In the genomic region with DNA sequence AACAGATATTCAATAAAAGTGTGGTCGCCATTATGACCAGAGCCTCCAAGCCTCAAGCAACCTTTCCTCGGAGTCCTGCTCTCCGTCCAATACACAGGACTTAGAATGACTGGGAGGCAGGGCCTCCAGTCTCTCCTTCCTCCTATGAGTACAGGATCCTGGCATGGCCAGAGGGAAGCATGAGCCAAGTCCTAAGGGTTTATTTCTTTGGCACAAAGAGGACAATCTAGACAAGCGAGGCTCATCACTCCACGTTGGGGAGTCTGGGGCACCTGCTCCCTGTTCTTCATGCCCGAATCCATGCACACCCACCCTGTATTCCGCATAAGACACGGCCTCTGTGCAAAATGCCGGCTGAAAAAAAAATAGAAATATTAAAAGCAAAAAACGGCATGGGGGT, we compare ENCODE assay signal across 17 cellular contexts. TPM values are rescaled to one million over a fixed set of nuclear protein-coding genes. Genes with fewer than 3 reads are reported as not detected.
DNase-seq lines count a peak whose midpoint lies in the region; ATAC-seq and TF ChIP-seq lines count a peak whose summit lies in the region.
"Had no signal": no experiment of that assay in that cellular context is flagged by ENCODE, and none has a peak within 500 bp of the region (broad histone marks: within the 10 kb centered on the region; RNA-seq: fewer than 3 reads in every experiment).

No MANE protein-coding gene starts in this region.

- POLR2A ChIA-PET in PC-3 (lab: Charles Lee; ENCODE audit: unreplicated experiment): no interaction called here

- peaks cover 8% of the 10 kb centered on the region for H3K4me1 Mint-ChIP-seq in activated naive CD4-positive, alpha-beta T cell treated with anti-CD3 and anti-CD28 coated beads, Interleukin-2, amount 10 ng/mL, durations not matched to agents 7 days and 5 days
- H3K4me1 Mint-ChIP-seq in endothelial cell (ENCODE audit: unreplicated experiment): peaks cover 4% of the 10 kb centered on the region

- no peaks in the 10 kb centered on the region for H4K20me1 ChIP-seq in PC-3 (ENCODE audit: low read length)

- H3F3A ChIP-seq in PC-3 (ENCODE audit: low read length, unreplicated experiment): no peaks in the 10 kb centered on the region

- 77 to 84% methylated on average over 8 to 10 of the region's 10 CpGs for WGBS in transverse colon (ENCODE audit: low coverage in 1 of 2), 2 donors

- no peaks in the 10 kb centered on the region; the same call in 1 of the 2 replicates for H3K36me3 ChIP-seq in PC-3 (ENCODE audit: low read depth, low read length)
- peaks cover 0 to 23% of the 10 kb centered on the region in 2 donors for H3K36me3 ChIP-seq in gastrocnemius medialis
- no peaks in the 10 kb centered on the region for H3K36me3 ChIP-seq in transverse colon
- H3K36me3 ChIP-seq: neutrophil had no signal

- H3K36me3 Mint-ChIP-seq in activated naive CD4-positive, alpha-beta T cell treated with anti-CD3 and anti-CD28 coated beads, Interleukin-2, amount 10 ng/mL, durations not matched to agents 7 days and 5 days: peaks cover 8% of the 10 kb centered on the region
- H3K36me3 Mint-ChIP-seq in endothelial cell (ENCODE audit: low read depth, unreplicated experiment): peaks cover 11% of the 10 kb centered on the region

- H3K4me3 ChIP-seq in PC-3 (ENCODE audit: low read length) (peak overlapping the region; percentile 91; the same call in 1 of the 2 replicates), gastrocnemius medialis (no peak overlapping the region), transverse colon (no peak overlapping the region)

- no TSS peak for BruUV-seq in PC-3 (replicated peaks; lab: Mats Ljungman, UMichigan)

- no peak overlapping the region for H2AFZ ChIP-seq in PC-3 (ENCODE audit: low read length)

- H3K9me3 ChIP-seq in PC-3 (ENCODE audit: low read length): no peaks in the 10 kb centered on the region
- no peaks in the 10 kb centered on the region for H3K9me3 ChIP-seq in gastrocnemius medialis
- no peaks in the 10 kb centered on the region for H3K9me3 ChIP-seq in transverse colon
- H3K9me3 ChIP-seq: neutrophil had no signal

- CTCF ChIA-PET in activated naive CD4-positive, alpha-beta T cell treated with anti-CD3 and anti-CD28 coated beads, Interleukin-2, amount 10 ng/mL, durations not matched to agents 7 days and 5 days (lab: Charles Lee): interaction anchor here (1.6 to 5.4 kb wide), 3 partner anchors 10 to 19 kb away, joined by 4 to 62 read pairs (median 12); partner anchors contain the start of gene CRELD1
- CTCF ChIA-PET in PC-3 (lab: Charles Lee): interaction anchor here (1.4 kb wide), 2 partner anchors 10 to 32 kb away, joined by 5 to 10 read pairs; no protein-coding TSS in a partner anchor

- TF ChIP-seq CTCF in PC-3 (conservative IDR thresholded peaks at IDR 0.05; ENCODE audit: low read depth, low read length) (no peak), endothelial cell (IDR thresholded peaks at IDR 0.05; ENCODE audit: unreplicated experiment) (no peak), gastrocnemius medialis (IDR thresholded peaks at IDR 0.05 in 4 of 5, conservative IDR thresholded peaks at IDR 0.05 in 1 of 5) (no peak), transverse colon (IDR thresholded peaks at IDR 0.05) (no peak)

- H3K27ac ChIP-seq in PC-3 (ENCODE audit: low read length): no peak overlapping the region
- H3K27ac ChIP-seq in gastrocnemius medialis: peak overlapping the region in 3 of 4 donors; percentile 16 to 92 (median 80)
- peak overlapping the region in 1 of 4 donors; percentile 89 for H3K27ac ChIP-seq in transverse colon
- H3K27ac ChIP-seq: neutrophil had no signal

- ATAC-seq in PC-3 (no peak), gastrocnemius medialis (no peak)

- no peaks in the 10 kb centered on the region for H3K9me2 ChIP-seq in PC-3 (replicated peaks; ENCODE audit: low read length)

- H3K4me1 ChIP-seq in PC-3 (ENCODE audit: insufficient read depth, low read length) (peaks cover 26% of the 10 kb centered on the region), gastrocnemius medialis (peaks cover 7 to 16% of the 10 kb centered on the region in 2 donors), transverse colon (peaks cover 3 to 22% (median 13%) of the 10 kb centered on the region in 4 donors)

- peak overlapping the region; percentile 64 for H3K27ac Mint-ChIP-seq in activated naive CD4-positive, alpha-beta T cell treated with anti-CD3 and anti-CD28 coated beads, Interleukin-2, amount 10 ng/mL, durations not matched to agents 7 days and 5 days
- peak overlapping the region; percentile 42 for H3K27ac Mint-ChIP-seq in endothelial cell (ENCODE audit: unreplicated experiment)

- H3K27me3 ChIP-seq in PC-3 (ENCODE audit: low read length) (no peaks in the 10 kb centered on the region), gastrocnemius medialis (no peaks in the 10 kb centered on the region), transverse colon (no peaks in the 10 kb centered on the region)
- H3K27me3 ChIP-seq: dorsolateral prefrontal cortex, neutrophil had no signal

- no peaks in the 10 kb centered on the region for H3K9me3 Mint-ChIP-seq in activated naive CD4-positive, alpha-beta T cell treated with anti-CD3 and anti-CD28 coated beads, Interleukin-2, amount 10 ng/mL, durations not matched to agents 7 days and 5 days
- no peaks in the 10 kb centered on the region for H3K9me3 Mint-ChIP-seq in endothelial cell (ENCODE audit: unreplicated experiment)

- intact Hi-C loops in PC-3 (cut with micrococcal nuclease): loop anchor here (5.0 kb wide), 1 partner anchor 82 kb away; the partner anchor contains the start of gene FANCD2
- intact Hi-C loops in gastrocnemius medialis (cut with DNase I; ENCODE audit: low total_unique reads): loop anchor here (5.0 kb wide), 1 partner anchor 82 kb away; the partner anchor contains the start of gene FANCD2
- intact Hi-C loops in transverse colon (cut with DNase I; ENCODE audit: low total_unique reads): loop anchor here (10.0 kb wide), 1 partner anchor 79 kb away; the partner anchor contains the start of gene FANCD2

- peaks cover 21% of the 10 kb centered on the region for H3K79me2 ChIP-seq in PC-3 (ENCODE audit: low read length)

- no peak overlapping the region for H3K9ac ChIP-seq in PC-3 (ENCODE audit: low read length)

- TF ChIP-seq EP300 in transverse colon (IDR thresholded peaks at IDR 0.05; ENCODE audit: low read depth): no peak

- no peaks in the 10 kb centered on the region for H3K27me3 Mint-ChIP-seq in activated naive CD4-positive, alpha-beta T cell treated with anti-CD3 and anti-CD28 coated beads, Interleukin-2, amount 10 ng/mL, durations not matched to agents 7 days and 5 days
- H3K27me3 Mint-ChIP-seq in endothelial cell (ENCODE audit: unreplicated experiment): peaks cover 19% of the 10 kb centered on the region

- H3K4me2 ChIP-seq in PC-3 (ENCODE audit: low read length): peak overlapping the region; percentile 98

- peak overlapping the region; percentile 37 for H3K4me3 Mint-ChIP-seq in activated naive CD4-positive, alpha-beta T cell treated with anti-CD3 and anti-CD28 coated beads, Interleukin-2, amount 10 ng/mL, durations not matched to agents 7 days and 5 days
- no peak overlapping the region for H3K4me3 Mint-ChIP-seq in endothelial cell (ENCODE audit: unreplicated experiment)

- TF ChIP-seq POLR2A in gastrocnemius medialis (IDR thresholded peaks at IDR 0.05): no peak
- TF ChIP-seq POLR2A in transverse colon (IDR thresholded peaks at IDR 0.05): no peak

- in situ Hi-C loops in gastrocnemius medialis (cut with MboI; ENCODE audit: low sequenced_read_pairs in 4 of 4) (no loop called here), transverse colon (cut with MboI; ENCODE audit: low pct_ligation_motif_present in 1 of 4, low pct_unique_long_range_greater_than_20kb in 1 of 4, low sequenced_read_pairs in 3 of 4) (no loop called here)

- no peak for DNase-seq in activated naive CD4-positive, alpha-beta T cell treated with anti-CD3 and anti-CD28 coated beads, Interleukin-2, amount 10 ng/mL, durations not matched to agents 7 days and 5 days
- no peak for DNase-seq in activated naive CD4-positive, alpha-beta T cell (lab: John Stamatoyannopoulos, UW)
- DNase-seq in PC-3 (no peak), endothelial cell (ENCODE audit: low spot score) (no peak), gastrocnemius medialis (no peak), transverse colon (no peak), NCI-H345 treated with DMSO at 0.1 percent for 48 hours (lab: John Stamatoyannopoulos, UW; ENCODE audit: unreplicated experiment) (no peak), D341Med (ENCODE audit: low spot score) (no peak)
- DNase-seq: AML-193; dorsolateral prefrontal cortex; EL; KG1; NCI-H2029; stimulated activated CD4-positive, alpha-beta T cell treated with anti-CD3 and anti-CD28 coated beads, Interleukin-15, amount 100 ng/mL, for 24 hours; stimulated activated CD8-positive, alpha-beta memory T cell treated with anti-CD3 and anti-CD28 coated beads, Interleukin-4, amount 100 ng/mL, for 48 hours; SW 1271 had no signal

RNA-seq across cellular contexts. Expression of gene PRRT3, which starts 6.8 kb away (rescaled TPM):
- total RNA-seq in PC-3 (2014; rRNA removed) (4.4 and 5.0 TPM in 2 replicates), endothelial cell (ENCODE audit: unreplicated experiment) (1.9 TPM), gastrocnemius medialis (1 to 10 TPM in 3 of 4 donors, under 1 TPM in 1; 0.92 to 7.4 (median 2.5) TPM), transverse colon (1 to 10 TPM in 3 of 4 donors, under 1 TPM in 1; 0.20 to 3.0 (median 1.6) TPM)

RNA-seq across cellular contexts. Expression of gene CRELD1, which starts 11.7 kb away (rescaled TPM):
- total RNA-seq in PC-3 (2014; rRNA removed): 22.0 and 28.3 TPM in 2 replicates
- total RNA-seq in endothelial cell (ENCODE audit: unreplicated experiment): 30.7 TPM
- total RNA-seq in gastrocnemius medialis: 10 to 100 TPM; 31.6 to 42.3 (median 37.1) TPM
- total RNA-seq in transverse colon: 10 to 100 TPM in 3 of 4 donors, 1 to 10 TPM in 1; 7.1 to 36.8 (median 18.9) TPM

RNA-seq across cellular contexts. Expression of gene IL17RC, which starts 28.5 kb away (rescaled TPM):
- total RNA-seq in PC-3 (2014; rRNA removed) (116 and 138 TPM in 2 replicates), endothelial cell (ENCODE audit: unreplicated experiment) (17.5 TPM), gastrocnemius medialis (10 to 100 TPM; 14.8 to 67.3 (median 47.2) TPM), transverse colon (10 to 100 TPM; 61.1 to 74.4 (median 67.1) TPM)

RNA-seq across cellular contexts. Expression of gene EMC3, which starts 41.3 kb away (rescaled TPM):
- 55.8 and 77.1 TPM in 2 replicates for total RNA-seq in PC-3 (2014; rRNA removed)
- total RNA-seq in endothelial cell (ENCODE audit: unreplicated experiment): 45.4 TPM
- total RNA-seq in gastrocnemius medialis: 100 to 1,000 TPM; 147 to 329 (median 204) TPM
- 10 to 100 TPM in 3 of 4 donors, 1 to 10 TPM in 1; 9.7 to 39.2 (median 23.5) TPM for total RNA-seq in transverse colon

RNA-seq across cellular contexts. Expression of gene IL17RE, which starts 42.7 kb away (rescaled TPM):
- 4.0 and 4.7 TPM in 2 replicates for total RNA-seq in PC-3 (2014; rRNA removed)
- total RNA-seq in endothelial cell (ENCODE audit: unreplicated experiment): 0.74 TPM
- 1 to 10 TPM in 1 of 4 donors, under 1 TPM in 2, not detected in 1; 0.20 to 1.5 (median 0.64) TPM for total RNA-seq in gastrocnemius medialis
- 100 to 1,000 TPM in 2 of 4 donors, 10 to 100 TPM in 2; 81.5 to 178 (median 108) TPM for total RNA-seq in transverse colon
